Comparison of ENCODE assay signal across 14 cellular contexts in the genomic region with DNA sequence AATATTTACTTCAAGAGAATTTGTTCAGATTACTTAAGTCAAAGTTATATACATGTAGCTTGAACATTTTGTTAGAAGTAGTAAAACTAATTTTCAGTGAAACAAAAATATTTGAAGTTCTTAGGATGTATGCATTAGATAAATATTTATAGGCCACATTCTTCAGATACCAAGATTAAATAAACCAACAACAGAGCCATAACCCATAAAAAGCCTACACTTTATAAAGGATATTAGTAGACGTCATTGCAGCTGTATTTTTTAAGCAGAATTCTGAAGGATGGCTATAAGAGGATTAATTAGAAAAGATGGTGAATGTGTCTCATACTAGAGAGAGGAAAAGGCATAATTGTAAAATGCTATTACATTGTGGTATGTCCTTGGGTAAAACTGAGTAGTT.
DNase-seq lines count a peak whose midpoint lies in the region; ATAC-seq and TF ChIP-seq lines count a peak whose summit lies in the region.
"Had no signal": no experiment of that assay in that cellular context is flagged by ENCODE, and none has a peak within 500 bp of the region (broad histone marks: within the 10 kb centered on the region; RNA-seq: fewer than 3 reads in every experiment).

No MANE protein-coding gene starts in this region.

- POLR2A ChIA-PET in activated CD8-positive, alpha-beta T cell treated with anti-CD3 and anti-CD28 coated beads, Interleukin-2, amount 10 ng/mL, durations not matched to agents 7 days and 5 days (lab: Charles Lee) = no interaction called here

- no peak overlapping the region for H3K27ac Mint-ChIP-seq in activated CD8-positive, alpha-beta T cell treated with anti-CD3 and anti-CD28 coated beads, Interleukin-2, amount 10 ng/mL, durations not matched to agents 7 days and 5 days

- no peak for TF ChIP-seq CTCF in ovary (IDR thresholded peaks at IDR 0.05)

- TF ChIP-seq EP300 in ovary (IDR thresholded peaks at IDR 0.05) = no peak

- H3K27ac ChIP-seq in ovary = no peak overlapping the region
- H3K27ac ChIP-seq: HL-60 had no signal

- H3K27me3 Mint-ChIP-seq in activated CD8-positive, alpha-beta T cell treated with anti-CD3 and anti-CD28 coated beads, Interleukin-2, amount 10 ng/mL, durations not matched to agents 7 days and 5 days (ENCODE audit: low read depth) = no peaks in the 10 kb centered on the region

- no peak overlapping the region for H3K4me3 Mint-ChIP-seq in activated CD8-positive, alpha-beta T cell treated with anti-CD3 and anti-CD28 coated beads, Interleukin-2, amount 10 ng/mL, durations not matched to agents 7 days and 5 days

- H3K4me1 Mint-ChIP-seq in activated CD8-positive, alpha-beta T cell treated with anti-CD3 and anti-CD28 coated beads, Interleukin-2, amount 10 ng/mL, durations not matched to agents 7 days and 5 days (ENCODE audit: low read depth) = no peaks in the 10 kb centered on the region

- no peak overlapping the region for H3K4me3 ChIP-seq in adipocyte (ENCODE audit: low read length)
- H3K4me3 ChIP-seq in ovary = no peak overlapping the region
- H3K4me3 ChIP-seq: GM12878 had no signal

- no peaks in the 10 kb centered on the region for H3K36me3 Mint-ChIP-seq in activated CD8-positive, alpha-beta T cell treated with anti-CD3 and anti-CD28 coated beads, Interleukin-2, amount 10 ng/mL, durations not matched to agents 7 days and 5 days (ENCODE audit: low read depth)

- H3K9ac ChIP-seq in adipocyte (ENCODE audit: low read length) = no peak overlapping the region

- 40 to 64% (median 55%) methylated on average over 1 of the region's 1 CpG for WGBS in ovary, 3 donors

- H3K9me3 ChIP-seq in adipocyte (ENCODE audit: control insufficient read depth, low read length) (peaks cover 4% of the 10 kb centered on the region), ovary (no peaks in the 10 kb centered on the region)
- H3K9me3 ChIP-seq: Caco-2 had no signal

- no peak for TF ChIP-seq POLR2A in ovary (IDR thresholded peaks at IDR 0.05)

- CTCF ChIA-PET in activated CD8-positive, alpha-beta T cell treated with anti-CD3 and anti-CD28 coated beads, Interleukin-2, amount 10 ng/mL, durations not matched to agents 7 days and 5 days (lab: Charles Lee) = no interaction called here

- no peaks in the 10 kb centered on the region for H3K36me3 ChIP-seq in adipocyte (ENCODE audit: control insufficient read depth, insufficient read depth, low read length, severe bottlenecking)
- no peaks in the 10 kb centered on the region for H3K36me3 ChIP-seq in ovary

- intact Hi-C loops in ovary (cut with DNase I) = no loop called here

- no peaks in the 10 kb centered on the region for H3K4me1 ChIP-seq in adipocyte (ENCODE audit: control insufficient read depth, insufficient read depth, low read length)
- no peaks in the 10 kb centered on the region for H3K4me1 ChIP-seq in ovary (ENCODE audit: insufficient read depth)
- H3K4me1 ChIP-seq: Caco-2 had no signal

- H3K27me3 ChIP-seq in adipocyte (replicated peaks; ENCODE audit: control insufficient read depth, insufficient read depth, low read length) = no peaks in the 10 kb centered on the region
- no peaks in the 10 kb centered on the region for H3K27me3 ChIP-seq in ovary

- no peak for ATAC-seq in activated CD8-positive, alpha-beta T cell treated with anti-CD3 and anti-CD28 coated beads, Interleukin-2, amount 10 ng/mL, durations not matched to agents 7 days and 5 days
- ATAC-seq: GM12878, HCT116 had no signal

- peaks cover 4% of the 10 kb centered on the region for H3K9me3 Mint-ChIP-seq in activated CD8-positive, alpha-beta T cell treated with anti-CD3 and anti-CD28 coated beads, Interleukin-2, amount 10 ng/mL, durations not matched to agents 7 days and 5 days (ENCODE audit: insufficient read depth)

- peak; percentile 37 for DNase-seq in HCEC 1CT
- DNase-seq in adipocyte (ENCODE audit: low read depth) = peak; percentile 29
- DNase-seq in iris pigment epithelial cell (ENCODE audit: low read depth) = peak; percentile 49
- no peak for DNase-seq in activated CD4-positive, CD25-positive, alpha-beta regulatory T cell (lab: John Stamatoyannopoulos, UW)
- no peak for DNase-seq in ovary
- DNase-seq in activated CD8-positive, alpha-beta T cell treated with anti-CD3 and anti-CD28 coated beads, Interleukin-2, amount 10 ng/mL, durations not matched to agents 7 days and 5 days = no peak
- DNase-seq in GM19240 (ENCODE audit: insufficient read length, low spot score) = no peak
- DNase-seq: Caco-2, KBM-7, NCI-H1092, NCI-H1694 had no signal

Comparison
In these comparisons a context has a peak if more than half of its experiments do, and no peak if none do; other contexts are left out.
1. DNase-seq: peak in HCEC 1CT (single experiment), adipocyte (single experiment) and iris pigment epithelial cell (single experiment); none in activated CD4-positive, CD25-positive, alpha-beta regulatory T cell (0 of 4), ovary (0 of 5), activated CD8-positive, alpha-beta T cell treated with anti-CD3 and anti-CD28 coated beads, Interleukin-2, amount 10 ng/mL, durations not matched to agents 7 days and 5 days (single experiment) and GM19240 (single experiment).